Comparison of ENCODE assay signal across 9 cellular contexts in the genomic region with DNA sequence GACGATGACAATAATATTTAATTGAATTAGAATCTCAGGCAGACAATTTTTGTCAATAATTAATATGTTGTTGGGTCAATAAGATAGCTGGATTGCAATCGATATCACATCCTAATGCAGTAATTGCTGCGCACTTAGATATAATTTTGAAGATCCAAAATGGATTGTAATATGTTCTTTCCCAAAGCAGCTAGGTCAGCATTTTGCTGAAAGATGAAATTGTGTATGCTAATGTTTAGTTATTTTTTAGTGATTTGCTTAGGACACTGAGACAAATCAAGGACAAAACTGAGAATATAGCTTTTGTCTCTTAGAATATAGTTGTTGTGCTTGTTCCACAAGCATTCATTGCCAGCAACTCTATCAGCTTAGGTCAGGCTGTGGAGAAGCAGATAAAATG.
"Had no signal": no experiment of that assay in that cellular context is flagged by ENCODE, and none has a peak within 500 bp of the region (broad histone marks: within the 10 kb centered on the region; RNA-seq: fewer than 3 reads in every experiment).

No MANE protein-coding gene starts in this region.

- FAIRE-seq: H1, H54, HTR-8/SVneo had no signal

- H2AFZ ChIP-seq: GM23248 had no signal

- H3K4me2 ChIP-seq: KMS-11 had no signal

- H3K4me3 ChIP-seq: GM23248 had no signal

- DNase-seq: GM23248, H9, HCEC 1CT, Karpas-422, KBM-7 had no signal

- H3K9ac ChIP-seq: GM23248, KMS-11 had no signal

- H3K27ac ChIP-seq: GM23248, KMS-11 had no signal
